ENCODE assay signal across 1 cellular context in genomic region chr12:78407722-78408121, GRCh38.
TF ChIP-seq lines count a peak whose summit lies in the region.

No MANE protein-coding gene starts in this region.

TF ChIP-seq in H1, 55 proteins besides CTCF, POLR2A, EP300 and RAD21 (continued from another document):
- TF ChIP-seq USF2 (IDR thresholded peaks at IDR 0.05; ENCODE audit: low read length) (no peak), KDM1A (IDR thresholded peaks at IDR 0.05; ENCODE audit: borderline replicate concordance, low read length) (no peak), SIX5 (IDR thresholded peaks at IDR 0.05; ENCODE audit: low read depth, low read length) (no peak), RFX5 (IDR thresholded peaks at IDR 0.05; ENCODE audit: borderline replicate concordance, low read depth, low read length) (no peak), PHF8 (conservative IDR thresholded peaks at IDR 0.05; ENCODE audit: low read depth, low read length) (no peak)
